Comparison of ENCODE assay signal across 12 cellular contexts in the genomic region with DNA sequence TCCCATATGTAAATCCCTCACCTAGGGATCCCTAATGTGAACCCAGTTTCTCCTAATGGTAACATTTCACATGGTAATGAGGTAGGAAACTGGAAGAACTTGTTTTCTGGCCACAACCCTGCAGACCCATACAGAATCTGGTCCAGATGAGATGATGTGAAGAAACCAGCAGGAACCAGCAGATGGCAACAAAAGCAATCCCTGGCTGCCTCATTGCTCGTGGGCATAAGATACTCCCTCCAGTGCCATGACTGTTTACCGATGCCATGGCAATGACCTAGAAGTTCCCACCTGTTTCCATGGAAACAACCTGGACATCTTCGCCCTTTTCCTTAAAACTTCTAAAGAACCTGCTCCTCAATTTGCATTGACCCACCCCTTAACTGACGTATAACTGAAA. TPM values are rescaled to one million over a fixed set of nuclear protein-coding genes. Genes with fewer than 3 reads are reported as not detected.
DNase-seq lines count a peak whose midpoint lies in the region; ATAC-seq, FAIRE-seq and TF ChIP-seq lines count a peak whose summit lies in the region.
"Had no signal": no experiment of that assay in that cellular context is flagged by ENCODE, and none has a peak within 500 bp of the region (broad histone marks: within the 10 kb centered on the region; RNA-seq: fewer than 3 reads in every experiment).

No MANE protein-coding gene starts in this region.

- H2AFZ ChIP-seq in Loucy (ENCODE audit: low read length) (no peak overlapping the region), GM12878 (ENCODE audit: control insufficient read depth, low read depth, low read length) (no peak overlapping the region)

- H3K9me3 ChIP-seq in Loucy (ENCODE audit: insufficient read depth, low read depth, low read length) (no peaks in the 10 kb centered on the region), GM12878 (replicated peaks; ENCODE audit: control insufficient read depth, insufficient read depth, low read length) (peaks cover 6% of the 10 kb centered on the region; the same call in 2 of the 3 replicates), liver (ENCODE audit: control insufficient read depth in 4 of 4, low read length in 3 of 4) (peaks cover 0 to 3% (median 0%) of the 10 kb centered on the region in 4 donors)
- H3K9me3 ChIP-seq: colonic mucosa had no signal

- CTCF ChIA-PET in GM12878 (lab: Yijun Ruan, JAX), result interaction anchor here (0.6 to 1.3 kb wide), 2 partner anchors 51 to 66 kb away, joined by 3 to 6 read pairs; no protein-coding TSS in a partner anchor

- ATAC-seq in GM12878 (peak; percentile 44; the same call in 2 of the 3 replicates), GM18858 (IDR thresholded peaks at IDR 0.05; ENCODE audit: unreplicated experiment) (no peak), GM18861 (IDR thresholded peaks at IDR 0.05; ENCODE audit: unreplicated experiment) (no peak)

- peak; percentile 39; the same call in 1 of the 2 replicates for TF ChIP-seq RAD21 in GM12878 (IDR thresholded peaks at IDR 0.05; ENCODE audit: insufficient read depth, low read depth, low read length)
- TF ChIP-seq RAD21 in liver (IDR thresholded peaks at IDR 0.05), result peak; percentile 16 to 27

- peak; percentile 21 for TF ChIP-seq CTCF in Loucy (conservative IDR thresholded peaks at IDR 0.05; ENCODE audit: low read length)
- peak in 2 of 3 experiments; percentile 2 to 19; a peak in 1 of 6 replicates for TF ChIP-seq CTCF in GM12878 (IDR thresholded peaks at IDR 0.05 in 2 of 3, conservative IDR thresholded peaks at IDR 0.05 in 1 of 3; ENCODE audit: control insufficient read depth in 2 of 3, extremely low read depth in 1 of 3, insufficient read depth in 1 of 3, low read depth in 3 of 3, low read length in 3 of 3)
- TF ChIP-seq CTCF in liver (IDR thresholded peaks at IDR 0.05; ENCODE audit: low read depth, low read length, missing input control), result no peak
- no peak for TF ChIP-seq CTCF in GM13976 (IDR thresholded peaks at IDR 0.05; ENCODE audit: borderline replicate concordance, control extremely low read depth, extremely low read depth, insufficient read depth, missing control alignments)

- DNase-seq in EL (peak; percentile 11), GM12878 (ENCODE audit: low read depth, low spot score) (no peak), NCI-H1436 (lab: John Stamatoyannopoulos, UW) (no peak), GM13976 (ENCODE audit: low spot score) (no peak)
- DNase-seq: colonic mucosa; NCI-H2029 treated with DMSO at 0.1 percent for 48 hours; stimulated activated CD4-positive, alpha-beta T cell treated with anti-CD3 and anti-CD28 coated beads, Interleukin-2, amount 100 ng/mL, for 48 hours had no signal

- in situ Hi-C loops in GM12878 (cut with MboI), result no loop called here
- in situ Hi-C loops in GM13976 (cut with MboI; ENCODE audit: low sequenced_read_pairs, unreplicated experiment), result no loop called here

- H3K27me3 ChIP-seq in Loucy (ENCODE audit: insufficient read depth, low read length, poor library complexity, severe bottlenecking) (no peaks in the 10 kb centered on the region), GM12878 (replicated peaks in 1 of 2; ENCODE audit: control insufficient read depth in 2 of 2, insufficient read depth in 2 of 2, low read length in 1 of 2) (no peaks in the 10 kb centered on the region), liver (ENCODE audit: control insufficient read depth in 4 of 4, insufficient read depth in 4 of 4, low read length in 3 of 4) (no peaks in the 10 kb centered on the region)
- H3K27me3 ChIP-seq: colonic mucosa had no signal

- POLR2A ChIA-PET in GM12878 (lab: Charles Lee), result no interaction called here

- WGBS in GM12878 (ENCODE audit: insufficient coverage, insufficient replicate concordance, low lambda C conversion rate, missing lambda C conversion rate), result 3% methylated on average over 4 of the region's 4 CpGs
- 24% methylated on average over 4 of the region's 4 CpGs for WGBS in liver

- SMC1A ChIA-PET in GM12878 (lab: Charles Lee; ENCODE audit: uncharacterized antibody, unreplicated experiment), result no interaction called here

- TF ChIP-seq POLR2A in GM12878 (IDR thresholded peaks at IDR 0.05; ENCODE audit: low read depth, low read length), result no peak

- FAIRE-seq in GM12878 (lab: Jason Lieb, UNC), result no peak

- no peaks in the 10 kb centered on the region for H3K9me2 ChIP-seq in Loucy (replicated peaks; ENCODE audit: low read depth, low read length)

- H3F3A ChIP-seq in Loucy (ENCODE audit: low read depth), result no peaks in the 10 kb centered on the region

- no peaks in the 10 kb centered on the region for H3K36me3 ChIP-seq in Loucy (ENCODE audit: insufficient read depth, low read length)
- H3K36me3 ChIP-seq in GM12878 (ENCODE audit: control insufficient read depth in 2 of 2, insufficient read depth in 2 of 2, low read length in 1 of 2), result no peaks in the 10 kb centered on the region
- H3K36me3 ChIP-seq in liver (ENCODE audit: control insufficient read depth in 4 of 4, insufficient read depth in 3 of 4, low read depth in 1 of 4, low read length in 3 of 4), result no peaks in the 10 kb centered on the region
- H3K36me3 ChIP-seq: colonic mucosa had no signal

- H4K20me1 ChIP-seq in Loucy (ENCODE audit: insufficient read depth, low read length, poor library complexity, severe bottlenecking) (no peaks in the 10 kb centered on the region), GM12878 (ENCODE audit: control insufficient read depth, insufficient read depth) (no peaks in the 10 kb centered on the region)

- H3K4me1 ChIP-seq in Loucy (ENCODE audit: insufficient read depth, low read length, poor library complexity, severe bottlenecking), result no peaks in the 10 kb centered on the region
- H3K4me1 ChIP-seq in GM12878 (ENCODE audit: control insufficient read depth, insufficient read depth, low read length), result peaks cover 20% of the 10 kb centered on the region
- H3K4me1 ChIP-seq in liver (ENCODE audit: control insufficient read depth in 4 of 4, insufficient read depth in 4 of 4, low read length in 3 of 4), result no peaks in the 10 kb centered on the region
- H3K4me1 ChIP-seq: colonic mucosa had no signal

- BruUV-seq in GM12878 (replicated peaks; lab: Mats Ljungman, UMichigan), result no TSS peak

- no peak overlapping the region for H3K27ac ChIP-seq in GM12878 (ENCODE audit: control insufficient read depth, insufficient read depth)
- no peak overlapping the region for H3K27ac ChIP-seq in liver (ENCODE audit: low read depth in 1 of 2, low read length in 2 of 2)
- H3K27ac ChIP-seq: colonic mucosa had no signal

- H3K79me2 ChIP-seq in Loucy (ENCODE audit: insufficient read depth, low read length) (no peaks in the 10 kb centered on the region), GM12878 (ENCODE audit: control insufficient read depth, insufficient read depth, low read length) (no peaks in the 10 kb centered on the region)

- intact Hi-C loops in GM12878 (cut with micrococcal nuclease; ENCODE audit: unreplicated experiment), result no loop called here

- no peak overlapping the region for H3K4me3 ChIP-seq in Loucy (ENCODE audit: low read length, poor library complexity, severe bottlenecking)
- H3K4me3 ChIP-seq in GM12878, result no peak overlapping the region
- H3K4me3 ChIP-seq in liver (ENCODE audit: low read depth in 1 of 3, low read length in 3 of 3), result no peak overlapping the region
- H3K4me3 ChIP-seq: colonic mucosa had no signal

- H3K4me2 ChIP-seq in Loucy (ENCODE audit: low read depth, low read length, poor library complexity, severe bottlenecking) (no peak overlapping the region), GM12878 (ENCODE audit: control insufficient read depth, insufficient read depth) (no peak overlapping the region)

- RAD21 ChIA-PET in GM12878 (lab: Charles Lee; ENCODE audit: unreplicated experiment), result no interaction called here

- no peak for TF ChIP-seq EP300 in GM12878 (IDR thresholded peaks at IDR 0.05; ENCODE audit: borderline replicate concordance in 1 of 2, control insufficient read depth in 1 of 2, low read depth in 2 of 2, low read length in 2 of 2)

- no peak overlapping the region for H3K9ac ChIP-seq in Loucy (ENCODE audit: low read depth, low read length, poor library complexity, severe bottlenecking)
- no peak overlapping the region for H3K9ac ChIP-seq in GM12878 (ENCODE audit: control insufficient read depth, insufficient read depth, low read length)
- H3K9ac ChIP-seq in liver (ENCODE audit: low read depth in 1 of 2, low read length in 2 of 2), result no peak overlapping the region

RNA-seq across cellular contexts. Expression of a gene that starts 1.4 kb away (rescaled TPM):
- not detected in 2 replicates for total RNA-seq in GM12878 (2013; cell fraction: nucleolus; rRNA removed)
- total RNA-seq in GM12878 (2014; rRNA removed) (0.05 and 0.11 TPM in 2 replicates), GM12878 (2014; rRNA removed; fragmentation: Illumina TruSeq; extraction: Trizol) (0.05 TPM in 1 of 2 replicates, not detected in the other), GM12878 (2021) (0.16 and 0.21 TPM in 2 replicates), liver (1 to 10 TPM; 1.6 to 1.9 TPM)
- not detected for polyA plus RNA-seq in GM12878 (2011; ENCODE audit: low read depth)
- polyA plus RNA-seq in GM12878 (2011; rRNA removed) (not detected in 2 replicates), GM12878 (2014; fragmentation: Illumina TruSeq; extraction: Trizol) (0.06 and 0.12 TPM in 2 replicates), GM12878 (2014; fragmentation: Nextera tagmentation; extraction: Ambion mirVana) (under 1 TPM; 0.04 to 0.10 TPM), GM12878 (2014; rRNA removed) (0.04 and 0.05 TPM in 2 replicates), GM12878 (2016; fragmentation: Nextera tagmentation; extraction: Ambion mirVana) (under 1 TPM in 1 of 2 experiments, not detected in 1; 0.08 TPM), liver (1 to 10 TPM in 1 of 2 donors, under 1 TPM in 1; 0.44 to 3.5 TPM)
- not detected in 2 replicates for polyA plus RNA-seq in GM12878 (2011; cell fraction: cytosol; rRNA removed)
- polyA plus RNA-seq in GM12878 (2011; cell fraction: nucleus; rRNA removed), result not detected in 2 replicates
- polyA plus RNA-seq in GM12878 (2012), result 0.08 TPM in 1 of 2 replicates, not detected in the other
- polyA minus RNA-seq in GM12878 (2011; rRNA and poly(A)+ RNA removed), result not detected in 2 replicates
- polyA minus RNA-seq in GM12878 (2011; cell fraction: cytosol; rRNA and poly(A)+ RNA removed), result not detected in 2 replicates
- not detected in 2 replicates for polyA minus RNA-seq in GM12878 (2011; cell fraction: nucleus; rRNA and poly(A)+ RNA removed)
- total RNA-seq: activated CD8-positive, alpha-beta memory T cell treated with anti-CD3 and anti-CD28 coated beads for 36 hours had no signal

RNA-seq across cellular contexts. Expression of a gene that starts 14.3 kb away (rescaled TPM):
- total RNA-seq in GM12878 (2013; cell fraction: nucleolus; rRNA removed), result not detected in 2 replicates
- total RNA-seq in GM12878 (2014; rRNA removed) (0.11 and 0.44 TPM in 2 replicates), GM12878 (2014; rRNA removed; fragmentation: Illumina TruSeq; extraction: Trizol) (0.18 and 0.32 TPM in 2 replicates), GM12878 (2021) (0.16 and 0.31 TPM in 2 replicates), liver (10 to 100 TPM; 22.2 to 33.0 TPM)
- 0.16 TPM for polyA plus RNA-seq in GM12878 (2011; ENCODE audit: low read depth)
- polyA plus RNA-seq in GM12878 (2011; rRNA removed) (not detected in 2 replicates), GM12878 (2014; fragmentation: Illumina TruSeq; extraction: Trizol) (0.12 and 0.17 TPM in 2 replicates), GM12878 (2014; fragmentation: Nextera tagmentation; extraction: Ambion mirVana) (under 1 TPM; 0.38 to 0.42 TPM), GM12878 (2014; rRNA removed) (0.37 and 0.60 TPM in 2 replicates), GM12878 (2016; fragmentation: Nextera tagmentation; extraction: Ambion mirVana) (under 1 TPM; 0.23 to 0.25 TPM), liver (10 to 100 TPM; 32.7 to 33.5 TPM)
- polyA plus RNA-seq in GM12878 (2011; cell fraction: cytosol; rRNA removed), result not detected in 2 replicates
- 0.21 and 0.28 TPM in 2 replicates for polyA plus RNA-seq in GM12878 (2011; cell fraction: nucleus; rRNA removed)
- polyA plus RNA-seq in GM12878 (2012), result 0.12 and 0.20 TPM in 2 replicates
- polyA minus RNA-seq in GM12878 (2011; rRNA and poly(A)+ RNA removed), result not detected in 2 replicates
- polyA minus RNA-seq in GM12878 (2011; cell fraction: cytosol; rRNA and poly(A)+ RNA removed), result not detected in 2 replicates
- polyA minus RNA-seq in GM12878 (2011; cell fraction: nucleus; rRNA and poly(A)+ RNA removed), result not detected in 2 replicates
- total RNA-seq: activated CD8-positive, alpha-beta memory T cell treated with anti-CD3 and anti-CD28 coated beads for 36 hours; colonic mucosa had no signal

RNA-seq across cellular contexts. Expression of a gene that starts 16.8 kb away (rescaled TPM):
- total RNA-seq in GM12878 (2013; cell fraction: nucleolus; rRNA removed), result not detected in 2 replicates
- total RNA-seq in GM12878 (2014; rRNA removed), result not detected in 2 replicates
- total RNA-seq in GM12878 (2014; rRNA removed; fragmentation: Illumina TruSeq; extraction: Trizol), result not detected in 2 replicates
- not detected in 2 replicates for total RNA-seq in GM12878 (2021)
- not detected for polyA plus RNA-seq in GM12878 (2011; ENCODE audit: low read depth)
- not detected in 2 replicates for polyA plus RNA-seq in GM12878 (2011; rRNA removed)
- polyA plus RNA-seq in GM12878 (2011; cell fraction: cytosol; rRNA removed), result 0.05 and 0.09 TPM in 2 replicates
- not detected in 2 replicates for polyA plus RNA-seq in GM12878 (2011; cell fraction: nucleus; rRNA removed)
- polyA plus RNA-seq in GM12878 (2012), result not detected in 2 replicates
- 0.04 TPM in 1 of 2 replicates, not detected in the other for polyA plus RNA-seq in GM12878 (2014; fragmentation: Illumina TruSeq; extraction: Trizol)
- not detected for polyA plus RNA-seq in GM12878 (2014; fragmentation: Nextera tagmentation; extraction: Ambion mirVana)
- not detected in 2 replicates for polyA plus RNA-seq in GM12878 (2014; rRNA removed)
- polyA plus RNA-seq in GM12878 (2016; fragmentation: Nextera tagmentation; extraction: Ambion mirVana), result not detected
- not detected in 2 replicates for polyA minus RNA-seq in GM12878 (2011; rRNA and poly(A)+ RNA removed)
- polyA minus RNA-seq in GM12878 (2011; cell fraction: cytosol; rRNA and poly(A)+ RNA removed), result not detected in 2 replicates
- not detected in 2 replicates for polyA minus RNA-seq in GM12878 (2011; cell fraction: nucleus; rRNA and poly(A)+ RNA removed)
- total RNA-seq in liver, result 10 to 100 TPM in 1 of 2 donors, 1 to 10 TPM in 1; 7.7 to 43.9 TPM
- 10 to 100 TPM; 47.4 to 69.0 TPM for polyA plus RNA-seq in liver
- total RNA-seq: activated CD8-positive, alpha-beta memory T cell treated with anti-CD3 and anti-CD28 coated beads for 36 hours had no signal

RNA-seq across cellular contexts. Expression of a gene that starts 46.8 kb away (rescaled TPM):
- total RNA-seq in GM12878 (2013; cell fraction: nucleolus; rRNA removed), result 564 and 607 TPM in 2 replicates
- total RNA-seq in GM12878 (2014; rRNA removed), result 351 and 365 TPM in 2 replicates
- 218 and 223 TPM in 2 replicates for total RNA-seq in GM12878 (2014; rRNA removed; fragmentation: Illumina TruSeq; extraction: Trizol)
- total RNA-seq in GM12878 (2021), result 359 and 362 TPM in 2 replicates
- 318 TPM for polyA plus RNA-seq in GM12878 (2011; ENCODE audit: low read depth)
- 170 and 363 TPM in 2 replicates for polyA plus RNA-seq in GM12878 (2011; rRNA removed)
- 431 and 568 TPM in 2 replicates for polyA plus RNA-seq in GM12878 (2011; cell fraction: cytosol; rRNA removed)
- polyA plus RNA-seq in GM12878 (2011; cell fraction: nucleus; rRNA removed), result 453 and 458 TPM in 2 replicates
- polyA plus RNA-seq in GM12878 (2012), result 547 and 639 TPM in 2 replicates
- 155 and 247 TPM in 2 replicates for polyA plus RNA-seq in GM12878 (2014; fragmentation: Illumina TruSeq; extraction: Trizol)
- 10 to 100 TPM; 44.0 to 53.3 TPM for polyA plus RNA-seq in GM12878 (2014; fragmentation: Nextera tagmentation; extraction: Ambion mirVana)
- 424 and 451 TPM in 2 replicates for polyA plus RNA-seq in GM12878 (2014; rRNA removed)
- 100 to 1,000 TPM; 214 to 235 TPM for polyA plus RNA-seq in GM12878 (2016; fragmentation: Nextera tagmentation; extraction: Ambion mirVana)
- 176 and 326 TPM in 2 replicates for polyA minus RNA-seq in GM12878 (2011; rRNA and poly(A)+ RNA removed)
- 118 and 125 TPM in 2 replicates for polyA minus RNA-seq in GM12878 (2011; cell fraction: cytosol; rRNA and poly(A)+ RNA removed)
- 98.0 and 111 TPM in 2 replicates for polyA minus RNA-seq in GM12878 (2011; cell fraction: nucleus; rRNA and poly(A)+ RNA removed)
- under 1 TPM in 1 of 2 donors, not detected in 1; 0.14 TPM for total RNA-seq in liver
- not detected for polyA plus RNA-seq in liver

Comparison
In these comparisons a context has a peak if more than half of its experiments do, and no peak if none do; other contexts are left out.
1. CTCF ChIP-seq: peak in Loucy (single experiment) and GM12878 (2 of 3); none in liver (single experiment) and GM13976 (single experiment).
2. RNA of a gene that starts 14.3 kb away (total RNA-seq): 22.2 to 33.0 TPM in liver; 0.11 to 0.44 TPM in GM12878; every median in the first group is over 10 times any median in the second.
3. RNA of a gene that starts 16.8 kb away (total RNA-seq): 7.7 to 43.9 TPM in liver; not detected in GM12878; every median in the first group is over 4 times any median in the second.